Comparison of ENCODE assay signal across 3 cellular contexts in the genomic region with DNA sequence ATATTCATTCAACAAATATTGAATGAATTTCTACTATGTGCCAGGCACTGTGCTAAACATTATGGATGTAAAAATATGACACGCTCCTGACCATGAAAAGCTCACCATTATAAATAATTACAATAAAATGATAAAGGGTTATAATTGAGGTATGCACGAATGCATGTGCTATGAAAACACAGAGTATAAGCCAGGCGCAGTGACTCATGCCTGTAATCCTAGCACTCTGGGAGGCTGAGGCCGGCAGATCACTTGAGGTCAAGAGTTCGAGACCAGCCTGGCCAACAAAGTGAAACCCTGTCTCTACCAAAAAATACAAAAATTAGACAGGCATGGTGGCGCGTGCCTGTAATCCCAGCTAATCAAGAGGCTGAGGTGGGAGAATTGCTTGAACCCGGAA. TPM values are rescaled to one million over a fixed set of nuclear protein-coding genes. Genes with fewer than 3 reads are reported as not detected.
"Had no signal": no experiment of that assay in that cellular context is flagged by ENCODE, and none has a peak within 500 bp of the region (broad histone marks: within the 10 kb centered on the region; RNA-seq: fewer than 3 reads in every experiment).

No MANE protein-coding gene starts in this region.

RNA-seq across cellular contexts. Expression of gene DNAI7, which starts 5.8 kb away (rescaled TPM):
- total RNA-seq: activated CD4-positive, alpha-beta T cell treated with anti-CD3 and anti-CD28 coated beads for 36 hours; activated T-helper 2 cell treated with anti-CD3 and anti-CD28 coated beads, Interferon-gamma antibody, Interleukin-2, Interleukin-4, amounts not matched to agents 10 μg/mL and 5 μg/mL and 100 μg/mL, durations not matched to agents 14 hours and 24 hours and 36 hours; mesenteric fat pad had no signal
